Comparison of ENCODE assay signal across 13 cellular contexts in genomic region chr15:22262613-22263020, GRCh38.
DNase-seq lines count a peak whose midpoint lies in the region; ATAC-seq and TF ChIP-seq lines count a peak whose summit lies in the region.
"Had no signal": no experiment of that assay in that cellular context is flagged by ENCODE, and none has a peak within 500 bp of the region (broad histone marks: within the 10 kb centered on the region; RNA-seq: fewer than 3 reads in every experiment).

No MANE protein-coding gene starts in this region.

- CTCF ChIA-PET in A673 (lab: Charles Lee), result no interaction called here

- intact Hi-C loops in Right ventricle myocardium superior (cut with DNase I) (no loop called here), cardiac septum (cut with DNase I) (no loop called here), lower leg skin (cut with DNase I; ENCODE audit: low total_unique reads) (no loop called here), aorta (cut with DNase I) (no loop called here), A673 (cut with micrococcal nuclease; ENCODE audit: unreplicated experiment) (no loop called here)

- no peaks in the 10 kb centered on the region for H3K9me3 ChIP-seq in aorta (ENCODE audit: control insufficient read depth, low read length)
- peaks cover 27% of the 10 kb centered on the region for H3K9me3 ChIP-seq in A673 (ENCODE audit: low read depth, low read length, poor library complexity, severe bottlenecking)

- no peak for TF ChIP-seq POLR2A in lower leg skin (IDR thresholded peaks at IDR 0.05)

- TF ChIP-seq CTCF in lower leg skin (IDR thresholded peaks at IDR 0.05) (no peak), A673 (conservative IDR thresholded peaks at IDR 0.05; ENCODE audit: low read depth, low read length) (no peak)

- H3K36me3 ChIP-seq in aorta (ENCODE audit: control insufficient read depth in 1 of 2, insufficient read depth in 2 of 2, low read length in 1 of 2) (no peaks in the 10 kb centered on the region), A673 (ENCODE audit: insufficient read depth, low read length, poor library complexity, severe bottlenecking) (no peaks in the 10 kb centered on the region)

- H3K27me3 ChIP-seq in aorta (ENCODE audit: control insufficient read depth in 1 of 2, insufficient read depth in 2 of 2, low read length in 1 of 2) (no peaks in the 10 kb centered on the region), A673 (replicated peaks; ENCODE audit: insufficient read depth, low read depth, low read length, poor library complexity) (no peaks in the 10 kb centered on the region)

- POLR2A ChIA-PET in A673 (lab: Charles Lee; ENCODE audit: low non-redundant PET), result no interaction called here

- peak; percentile 67 for DNase-seq in Right ventricle myocardium superior
- DNase-seq in cardiac septum (ENCODE audit: low spot score), result no peak
- peak; percentile 86 for DNase-seq in activated effector memory CD4-positive, alpha-beta T cell treated with anti-CD3 and anti-CD28 coated beads, Interleukin-2, amount 50 U/mL, for 16 hours
- DNase-seq in lower leg skin (ENCODE audit: low spot score in 2 of 2), result peak; percentile 18 to 81
- peak; percentile 65 to 82 for DNase-seq in aorta
- DNase-seq in A673 (ENCODE audit: low spot score), result no peak
- no peak for DNase-seq in superior temporal gyrus (ENCODE audit: extremely low spot score)
- DNase-seq: amniotic stem cell, glutamatergic neuron, mesendoderm, NCI-H446 treated with DMSO at 0.1 percent for 48 hours, SHP77 treated with DMSO at 0.1 percent for 48 hours had no signal

- no peak overlapping the region for H3K27ac ChIP-seq in aorta (ENCODE audit: low read depth in 1 of 2, low read length in 2 of 2)
- no peak overlapping the region for H3K27ac ChIP-seq in A673 (ENCODE audit: low read depth, low read length, poor library complexity, severe bottlenecking)

- H3K4me3 ChIP-seq in lower leg skin (ENCODE audit: low read depth, poor library complexity, severe bottlenecking), result no peak overlapping the region
- no peak overlapping the region for H3K4me3 ChIP-seq in aorta (ENCODE audit: low read length in 2 of 2)
- no peak overlapping the region for H3K4me3 ChIP-seq in A673 (ENCODE audit: low read depth, low read length, poor library complexity, severe bottlenecking)

- no TSS peak for BruUV-seq in A673 (replicated peaks; lab: Mats Ljungman, UMichigan)

- WGBS in lower leg skin, 2 donors, result 80 to 86% methylated on average over 13 of the region's 13 CpGs
- 83% methylated on average over 13 of the region's 13 CpGs for WGBS in aorta, 2 donors

- H3K4me1 ChIP-seq in aorta (ENCODE audit: control insufficient read depth in 1 of 2, insufficient read depth in 2 of 2, low read length in 2 of 2), result no peaks in the 10 kb centered on the region
- H3K4me1 ChIP-seq in A673 (ENCODE audit: insufficient read depth, low read length, poor library complexity, severe bottlenecking), result no peaks in the 10 kb centered on the region

- peak; percentile 19 for ATAC-seq in Right ventricle myocardium superior (ENCODE audit: poor library complexity)
- ATAC-seq in aorta (ENCODE audit: low FRiP score), result no peak
- no peak for ATAC-seq in HG02759 (IDR thresholded peaks at IDR 0.05; ENCODE audit: unreplicated experiment)

Comparison
In these comparisons a context has a peak if more than half of its experiments do, and no peak if none do; other contexts are left out.
1. DNase-seq: peak in Right ventricle myocardium superior (single experiment), activated effector memory CD4-positive, alpha-beta T cell treated with anti-CD3 and anti-CD28 coated beads, Interleukin-2, amount 50 U/mL, for 16 hours (single experiment), lower leg skin (2 of 2) and aorta (2 of 2); none in cardiac septum (single experiment), A673 (single experiment) and superior temporal gyrus (single experiment).